In genomic region chr11:73156114-73156513, GRCh38 we compare ENCODE assay signal across 1 cellular context.
TF ChIP-seq lines count a peak whose summit lies in the region.

No MANE protein-coding gene starts in this region.

TF ChIP-seq in IMR-90, 13 proteins besides CTCF, POLR2A, EP300 and RAD21:
- TF ChIP-seq, protein P1, sequence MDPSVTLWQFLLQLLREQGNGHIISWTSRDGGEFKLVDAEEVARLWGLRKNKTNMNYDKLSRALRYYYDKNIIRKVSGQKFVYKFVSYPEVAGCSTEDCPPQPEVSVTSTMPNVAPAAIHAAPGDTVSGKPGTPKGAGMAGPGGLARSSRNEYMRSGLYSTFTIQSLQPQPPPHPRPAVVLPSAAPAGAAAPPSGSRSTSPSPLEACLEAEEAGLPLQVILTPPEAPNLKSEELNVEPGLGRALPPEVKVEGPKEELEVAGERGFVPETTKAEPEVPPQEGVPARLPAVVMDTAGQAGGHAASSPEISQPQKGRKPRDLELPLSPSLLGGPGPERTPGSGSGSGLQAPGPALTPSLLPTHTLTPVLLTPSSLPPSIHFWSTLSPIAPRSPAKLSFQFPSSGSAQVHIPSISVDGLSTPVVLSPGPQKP (IDR thresholded peaks at IDR 0.05; ENCODE audit: borderline replicate concordance, low read depth, low read length): no peak
- TF ChIP-seq MAFK (IDR thresholded peaks at IDR 0.05; ENCODE audit: low read depth, low read length) (no peak), MXI1 (IDR thresholded peaks at IDR 0.05; ENCODE audit: borderline replicate concordance, low read depth, low read length) (no peak), NFE2L2 (IDR thresholded peaks at IDR 0.05; ENCODE audit: low read depth, low read length) (no peak)
